14 cellular contexts compared by ENCODE assay signal in genomic region chr10:120607016-120607709, GRCh38.
DNase-seq lines count a peak whose midpoint lies in the region; ATAC-seq and TF ChIP-seq lines count a peak whose summit lies in the region.
"Had no signal": no experiment of that assay in that cellular context is flagged by ENCODE, and none has a peak within 500 bp of the region (broad histone marks: within the 10 kb centered on the region; RNA-seq: fewer than 3 reads in every experiment).

No MANE protein-coding gene starts in this region.

- no peak overlapping the region for H3K4me2 ChIP-seq in smooth muscle cell

- ATAC-seq in GM19372 (IDR thresholded peaks at IDR 0.05; ENCODE audit: low read depth, unreplicated experiment) (peak; percentile 23), HG03342 (IDR thresholded peaks at IDR 0.05; ENCODE audit: unreplicated experiment) (peak; percentile 24), GM21367 (IDR thresholded peaks at IDR 0.05; ENCODE audit: unreplicated experiment) (no peak)

- H3K79me2 ChIP-seq in smooth muscle cell (ENCODE audit: low read depth) = no peaks in the 10 kb centered on the region

- H3F3A ChIP-seq in smooth muscle cell (ENCODE audit: low read depth) = no peaks in the 10 kb centered on the region

- no peak for TF ChIP-seq CTCF in brain microvascular endothelial cell (IDR thresholded peaks at IDR 0.05; ENCODE audit: low read depth, low read length, missing control alignments)
- no peak for TF ChIP-seq CTCF in smooth muscle cell (IDR thresholded peaks at IDR 0.05; ENCODE audit: borderline replicate concordance, insufficient read depth, poor library complexity, severe bottlenecking)
- no peak for TF ChIP-seq CTCF in dorsolateral prefrontal cortex (IDR thresholded peaks at IDR 0.05 in 54 of 56, conservative IDR thresholded peaks at IDR 0.05 in 2 of 56; ENCODE audit: low read depth in 1 of 56, partially characterized antibody in 56 of 56)
- TF ChIP-seq CTCF in ascending aorta (IDR thresholded peaks at IDR 0.05) = no peak

- no peaks in the 10 kb centered on the region for H4K20me1 ChIP-seq in smooth muscle cell (ENCODE audit: low read depth)

- 53% methylated on average over 2 of the region's 2 CpGs for WGBS in smooth muscle cell (ENCODE audit: low lambda C conversion rate)

- H3K36me3 ChIP-seq in brain microvascular endothelial cell (replicated peaks) (no peaks in the 10 kb centered on the region), smooth muscle cell (ENCODE audit: low read depth) (no peaks in the 10 kb centered on the region), ascending aorta (no peaks in the 10 kb centered on the region)
- H3K36me3 ChIP-seq: spleen had no signal

- H3K4me3 ChIP-seq in brain microvascular endothelial cell (ENCODE audit: low read depth, low read length) (no peak overlapping the region), smooth muscle cell (no peak overlapping the region), dorsolateral prefrontal cortex (no peak overlapping the region), ascending aorta (no peak overlapping the region)
- H3K4me3 ChIP-seq: spleen had no signal

- no peak overlapping the region for H3K9ac ChIP-seq in smooth muscle cell (ENCODE audit: low read depth)

- DNase-seq in brain microvascular endothelial cell (peak; percentile 78), smooth muscle cell (lab: John Stamatoyannopoulos, UW; ENCODE audit: unreplicated experiment) (no peak), dorsolateral prefrontal cortex (no peak), ascending aorta (ENCODE audit: low spot score in 2 of 2) (no peak)
- DNase-seq in activated CD4-positive, alpha-beta T cell treated with anti-CD3 and anti-CD28 coated beads, Interleukin-2, amount 50 U/mL, for 1 hour = no peak
- DNase-seq: activated CD4-positive, alpha-beta T cell treated with anti-CD3 and anti-CD28 coated beads, Interleukin-2, amount 10 ng/mL, durations not matched to agents 24 days and 14 days; amygdala; NCI-H1694; SIG-M5; spleen had no signal

- intact Hi-C loops in dorsolateral prefrontal cortex (cut with DNase I) = no loop called here
- intact Hi-C loops in ascending aorta (cut with DNase I) = no loop called here

- H3K4me1 ChIP-seq in smooth muscle cell (ENCODE audit: low read depth) (peaks cover 9% of the 10 kb centered on the region), ascending aorta (no peaks in the 10 kb centered on the region)
- H3K4me1 ChIP-seq: spleen had no signal

- H3K27ac ChIP-seq in brain microvascular endothelial cell (peak overlapping the region; percentile 70), smooth muscle cell (ENCODE audit: low read depth) (peak overlapping the region; percentile 47), dorsolateral prefrontal cortex (no peak overlapping the region), ascending aorta (no peak overlapping the region)
- H3K27ac ChIP-seq: HL-60, spleen had no signal

- no peaks in the 10 kb centered on the region for H3K9me3 ChIP-seq in smooth muscle cell (replicated peaks; ENCODE audit: low read depth)
- H3K9me3 ChIP-seq in ascending aorta = no peaks in the 10 kb centered on the region

- in situ Hi-C loops in brain microvascular endothelial cell (cut with HindIII; ENCODE audit: low pct_ligation_motif_present, low sequenced_read_pairs) = no loop called here

- no peaks in the 10 kb centered on the region for H3K27me3 ChIP-seq in brain microvascular endothelial cell (replicated peaks)
- no peaks in the 10 kb centered on the region for H3K27me3 ChIP-seq in smooth muscle cell (ENCODE audit: low read depth)
- H3K27me3 ChIP-seq in dorsolateral prefrontal cortex = no peaks in the 10 kb centered on the region
- H3K27me3 ChIP-seq in ascending aorta = no peaks in the 10 kb centered on the region
- H3K27me3 ChIP-seq: spleen had no signal

- H2AFZ ChIP-seq in smooth muscle cell (ENCODE audit: low read depth) = no peak overlapping the region

Comparison
In these comparisons a context has a peak if more than half of its experiments do, and no peak if none do; other contexts are left out.
1. H3K27ac ChIP-seq: peak in brain microvascular endothelial cell (single experiment) and smooth muscle cell (single experiment); none in dorsolateral prefrontal cortex (0 of 59) and ascending aorta (0 of 2).